Comparison of ENCODE assay signal across 10 cellular contexts in genomic region chr5:150376799-150377771, GRCh38. TPM values are rescaled to one million over a fixed set of nuclear protein-coding genes. Genes with fewer than 3 reads are reported as not detected.
DNase-seq lines count a peak whose midpoint lies in the region; ATAC-seq and TF ChIP-seq lines count a peak whose summit lies in the region.
"Had no signal": no experiment of that assay in that cellular context is flagged by ENCODE, and none has a peak within 500 bp of the region (broad histone marks: within the 10 kb centered on the region; RNA-seq: fewer than 3 reads in every experiment).

No MANE protein-coding gene starts in this region.

- H3K27ac Mint-ChIP-seq in H9 = peak overlapping the region; percentile 10 to 78 (median 24); a peak in 5 of 7 replicates

- H3K4me3 ChIP-seq in mucosa of descending colon = no peak overlapping the region
- H3K4me3 ChIP-seq in colonic mucosa = no peak overlapping the region
- H3K4me3 ChIP-seq: coronary artery had no signal

- no peaks in the 10 kb centered on the region for H3K23me2 ChIP-seq in H9 (ENCODE audit: insufficient read length, low read depth, low read length, poor library complexity, severe bottlenecking)

- peaks cover 30% of the 10 kb centered on the region for H3K36me3 ChIP-seq in mucosa of descending colon (ENCODE audit: low read depth)
- H3K36me3 ChIP-seq in colonic mucosa = peaks cover 11% of the 10 kb centered on the region

- no peak overlapping the region for H2BK20ac ChIP-seq in H9 (ENCODE audit: low read depth, low read length, poor library complexity, severe bottlenecking)

- H2BK5ac ChIP-seq in H9 (ENCODE audit: insufficient read length, low read length) = no peak overlapping the region

- no peak overlapping the region for H3T11ph ChIP-seq in H9 (ENCODE audit: low read length)

- H3K9ac ChIP-seq in H9 (ENCODE audit: extremely low read depth, insufficient read length, low read length) = no peak overlapping the region
- H3K9ac ChIP-seq in colonic mucosa (ENCODE audit: low read depth in 2 of 2, low read length in 2 of 2) = no peak overlapping the region

- no peak overlapping the region for H3K14ac ChIP-seq in H9 (ENCODE audit: insufficient read depth, low read length)

- no peaks in the 10 kb centered on the region for H3K27me3 Mint-ChIP-seq in H9 (ENCODE audit: low read depth)

- no peaks in the 10 kb centered on the region for H3K9me3 Mint-ChIP-seq in H9

- H4K91ac ChIP-seq in H9 (ENCODE audit: insufficient read length, low read depth, low read length) = no peak overlapping the region

- TF ChIP-seq CTCF in H9 (conservative IDR thresholded peaks at IDR 0.05) = no peak
- no peak for TF ChIP-seq CTCF in mucosa of descending colon (IDR thresholded peaks at IDR 0.05)
- TF ChIP-seq CTCF in colonic mucosa (IDR thresholded peaks at IDR 0.05) = no peak

- intact Hi-C loops in mucosa of descending colon (cut with DNase I, micrococcal nuclease) (no loop called here), colonic mucosa (cut with DNase I) (no loop called here)

- H2BK12ac ChIP-seq in H9 (ENCODE audit: insufficient read length, low read depth, low read length) = no peak overlapping the region

- H3K27me3 ChIP-seq in H9 (ENCODE audit: insufficient read depth, low read length) (no peaks in the 10 kb centered on the region), colonic mucosa (no peaks in the 10 kb centered on the region)

- no peak overlapping the region for H3K23ac ChIP-seq in H9 (ENCODE audit: insufficient read length, low read depth, low read length)

- peak; percentile 10 for ATAC-seq in mucosa of descending colon
- no peak for ATAC-seq in GM19397 (IDR thresholded peaks at IDR 0.05; ENCODE audit: unreplicated experiment)

- H3K4me2 ChIP-seq in H9 (ENCODE audit: insufficient read depth, insufficient read length, low read length) = no peak overlapping the region

- H3K79me2 ChIP-seq in H9 (ENCODE audit: insufficient read depth, low read length) = no peaks in the 10 kb centered on the region

- H4K5ac ChIP-seq in H9 (ENCODE audit: insufficient read length, low read depth, low read length) = no peak overlapping the region

- H3K9me3 ChIP-seq in H9 (ENCODE audit: control insufficient read depth, low read depth, low read length) (no peaks in the 10 kb centered on the region), mucosa of descending colon (no peaks in the 10 kb centered on the region), colonic mucosa (no peaks in the 10 kb centered on the region)

- H4K8ac ChIP-seq in H9 (replicated peaks; ENCODE audit: insufficient read length, low read depth, low read length) = no peak overlapping the region

- H3K18ac ChIP-seq in H9 (ENCODE audit: insufficient read length, low read depth, low read length) = no peak overlapping the region

- H2AFZ ChIP-seq in H9 (ENCODE audit: low read length) = no peak overlapping the region

- peak; percentile 30 for DNase-seq in A172 (ENCODE audit: low spot score)
- DNase-seq in H9 = no peak
- DNase-seq in astrocyte of the hippocampus (ENCODE audit: low read depth, low spot score) = peak; percentile 39
- no peak for DNase-seq in mucosa of descending colon
- DNase-seq in colonic mucosa = no peak
- DNase-seq in SW480 (ENCODE audit: low spot score) = no peak
- no peak for DNase-seq in central memory CD4-positive, alpha-beta T cell
- DNase-seq: NCI-H510A treated with DMSO at 0.1 percent for 48 hours had no signal

- H2BK120ac ChIP-seq in H9 (ENCODE audit: low read depth, low read length, poor library complexity, severe bottlenecking) = no peak overlapping the region

- H3K36me3 Mint-ChIP-seq in H9 (ENCODE audit: insufficient read depth in 1 of 3, low read depth in 3 of 3) = peaks cover 57 to 98% (median 92%) of the 10 kb centered on the region in 3 experiments; a peak in 6 of 7 replicates

- no peak overlapping the region for H2AK5ac ChIP-seq in H9 (ENCODE audit: insufficient read length, low read length)

- no peak overlapping the region for H3K56ac ChIP-seq in H9 (ENCODE audit: insufficient read length, low read depth, low read length)

- H3K79me1 ChIP-seq in H9 (ENCODE audit: insufficient read depth, low read depth, low read length, poor library complexity, severe bottlenecking) = no peaks in the 10 kb centered on the region

- H3K4me3 Mint-ChIP-seq in H9 = no peak overlapping the region

- H3K4ac ChIP-seq in H9 (ENCODE audit: low read depth, low read length) = no peak overlapping the region

- no peak overlapping the region for H3K27ac ChIP-seq in H9 (ENCODE audit: insufficient read length, low read depth, low read length)
- no peak overlapping the region for H3K27ac ChIP-seq in colonic mucosa
- H3K27ac ChIP-seq: coronary artery had no signal

- H2BK15ac ChIP-seq in H9 (ENCODE audit: low read depth, low read length) = no peak overlapping the region

- no peaks in the 10 kb centered on the region for H4K20me1 ChIP-seq in H9 (ENCODE audit: control insufficient read depth, insufficient read depth, insufficient read length)

- H3K4me1 ChIP-seq in H9 (ENCODE audit: insufficient read depth, low read length) (no peaks in the 10 kb centered on the region), mucosa of descending colon (ENCODE audit: low read depth) (no peaks in the 10 kb centered on the region), colonic mucosa (no peaks in the 10 kb centered on the region)

- H3K4me1 Mint-ChIP-seq in H9 = no peaks in the 10 kb centered on the region

- no CpG with 5 or more reads among the region's 10 CpGs for WGBS in H9 (ENCODE audit: extremely low coverage, insufficient read length, low lambda C conversion rate)

RNA-seq across cellular contexts. Expression of gene TCOF1, which starts 19.6 kb away (rescaled TPM):
- total RNA-seq in A172 (2014; rRNA removed; shearing (Covaris generic)) = 56.5 and 58.3 TPM in 2 replicates
- total RNA-seq in H9 (2021) (128 and 133 TPM in 2 replicates), mucosa of descending colon (10 to 100 TPM; 17.3 to 36.2 (median 26.0) TPM), colonic mucosa (10 to 100 TPM; 17.3 to 68.5 TPM)

RNA-seq across cellular contexts. Expression of gene CD74, which starts 35.6 kb away (rescaled TPM):
- 1.1 TPM in 1 of 2 replicates, not detected in the other for total RNA-seq in A172 (2014; rRNA removed; shearing (Covaris generic))
- total RNA-seq in H9 (2021) = 19.5 and 19.9 TPM in 2 replicates
- total RNA-seq in mucosa of descending colon = 1,000 to 10,000 TPM in 1 of 3 donors, 100 to 1,000 TPM in 2; 198 to 1,033 (median 284) TPM
- total RNA-seq in colonic mucosa = 100 to 1,000 TPM; 200 to 485 TPM

Comparison
In these comparisons a context has a peak if more than half of its experiments do, and no peak if none do; other contexts are left out.
1. DNase-seq: peak in A172 (single experiment) and astrocyte of the hippocampus (single experiment); none in H9 (single experiment), mucosa of descending colon (0 of 3), colonic mucosa (single experiment), SW480 (single experiment) and central memory CD4-positive, alpha-beta T cell (single experiment).